24 cellular contexts compared by ENCODE assay signal in genomic region chr12:27505124-27505523, GRCh38. TPM values are rescaled to one million over a fixed set of nuclear protein-coding genes. Genes with fewer than 3 reads are reported as not detected.
A peak's percentile ranks its signal among the peaks of the same experiment; 100 is the strongest.
DNase-seq lines count a peak whose midpoint lies in the region; ATAC-seq, FAIRE-seq and TF ChIP-seq lines count a peak whose summit lies in the region.
"Had no signal": no experiment of that assay in that cellular context is flagged by ENCODE, and none has a peak within 500 bp of the region (broad histone marks: within the 10 kb centered on the region; RNA-seq: fewer than 3 reads in every experiment).

No MANE protein-coding gene starts in this region.

- in situ Hi-C loops in GM13977 (cut with MboI; ENCODE audit: low pct_unique_long_range_greater_than_20kb, low sequenced_read_pairs, unreplicated experiment) = no loop called here

- H3K79me2 ChIP-seq in GM23338 (replicated peaks; ENCODE audit: insufficient read depth) = no peaks in the 10 kb centered on the region
- H3K79me2 ChIP-seq in astrocyte (ENCODE audit: insufficient read depth, low read length) = no peaks in the 10 kb centered on the region

- H3K9me2 ChIP-seq in GM23338 (ENCODE audit: insufficient read depth) = 0 out of 2 replicates have a peak, but pooled peaks cover 6% of the 10 kb centered on the region

- FAIRE-seq in A549 (lab: Jason Lieb, UNC) (peak; percentile 32), astrocyte (lab: Jason Lieb, UNC) (peak; percentile 93)
- FAIRE-seq: endothelial cell of umbilical vein had no signal

- H3K27me3 ChIP-seq in GM23338 (ENCODE audit: insufficient read depth) (no peaks in the 10 kb centered on the region), astrocyte (ENCODE audit: insufficient read depth, low read length) (no peaks in the 10 kb centered on the region)
- H3K27me3 ChIP-seq: neutrophil, suprapubic skin had no signal

- H3K27ac Mint-ChIP-seq in GM23338 = no peak overlapping the region
- H3K27ac Mint-ChIP-seq in astrocyte (ENCODE audit: unreplicated experiment) = no peak overlapping the region
- H3K27ac Mint-ChIP-seq: activated CD4-positive, alpha-beta T cell treated with anti-CD3 and anti-CD28 coated beads for 36 hours; activated CD8-positive, alpha-beta memory T cell treated with anti-CD3 and anti-CD28 coated beads, Interleukin-2, amount 10 ng/mL, durations not matched to agents 7 days and 5 days; activated T-helper 2 cell treated with anti-CD3 and anti-CD28 coated beads, Interferon-gamma antibody, Interleukin-2, Interleukin-4, amounts not matched to agents 10 μg/mL and 5 μg/mL and 100 μg/mL, durations not matched to agents 14 hours and 24 hours and 36 hours; CD4-positive, alpha-beta T cell; dendritic cell treated with granulocyte-macrophage colony-stimulating factor and Interleukin-4, amounts not matched to agents 40 ng/mL and 50 ng/mL, for 4 days had no signal

- H4K20me1 ChIP-seq in GM23338 (replicated peaks; ENCODE audit: insufficient read depth) = no peaks in the 10 kb centered on the region
- no peaks in the 10 kb centered on the region for H4K20me1 ChIP-seq in astrocyte (ENCODE audit: insufficient read depth, low read length)

- ATAC-seq in A549 (no peak), GM23338 (no peak), GM21576 (IDR thresholded peaks at IDR 0.05; ENCODE audit: unreplicated experiment) (no peak)
- ATAC-seq: activated CD4-positive, alpha-beta T cell treated with anti-CD3 and anti-CD28 coated beads for 36 hours; activated CD8-positive, alpha-beta memory T cell treated with anti-CD3 and anti-CD28 coated beads, Interleukin-2, amount 10 ng/mL, durations not matched to agents 7 days and 5 days had no signal

- no peak overlapping the region for H3K4me3 ChIP-seq in A549
- H3K4me3 ChIP-seq in GM23338 = no peak overlapping the region
- H3K4me3 ChIP-seq in astrocyte (ENCODE audit: insufficient read depth, low read depth, low read length) = no peak overlapping the region
- no peak overlapping the region for H3K4me3 ChIP-seq in fibroblast of the aortic adventitia (ENCODE audit: low read depth, low read length)
- H3K4me3 ChIP-seq: suprapubic skin had no signal

- H3K4me1 Mint-ChIP-seq in GM23338 (peaks cover 4% of the 10 kb centered on the region; the same call in 1 of the 3 replicates), astrocyte (ENCODE audit: low read depth, unreplicated experiment) (no peaks in the 10 kb centered on the region)

- H3K4me1 ChIP-seq in A549 = no peaks in the 10 kb centered on the region
- H3K4me1 ChIP-seq in GM23338 (ENCODE audit: insufficient read depth) = no peaks in the 10 kb centered on the region
- H3K4me1 ChIP-seq in astrocyte (ENCODE audit: insufficient read depth, low read length) = no peaks in the 10 kb centered on the region
- H3K4me1 ChIP-seq: suprapubic skin had no signal

- TF ChIP-seq EP300 in A549 (IDR thresholded peaks at IDR 0.05) = no peak

- CTCF ChIA-PET in A549 (lab: Yijun Ruan, JAX) = interaction anchor here (0.8 to 1.4 kb wide), 3 partner anchors 8 to 80 kb away, joined by 3 to 4 read pairs (median 3); no protein-coding TSS in a partner anchor

- H2AFZ ChIP-seq in GM23338 (0 out of 2 replicates have a peak overlapping the region, but pooled peaks have one; percentile 30), astrocyte (ENCODE audit: low read depth, low read length) (no peak overlapping the region)

- H3K27ac ChIP-seq in A549 (no peak overlapping the region), GM23338 (ENCODE audit: low read depth) (no peak overlapping the region), astrocyte (ENCODE audit: low read depth, low read length) (no peak overlapping the region)
- H3K27ac ChIP-seq: neutrophil, suprapubic skin had no signal

- H3K9ac ChIP-seq in astrocyte (ENCODE audit: low read length) = no peak overlapping the region

- POLR2A ChIA-PET in A549 (lab: Yijun Ruan, JAX) = interaction anchor here (1.4 kb wide), 1 partner anchor 19 kb away, joined by 5 read pairs; the partner anchor contains the start of gene PPFIBP1

- no peaks in the 10 kb centered on the region for H3K36me3 Mint-ChIP-seq in GM23338 (ENCODE audit: low read depth)
- H3K36me3 Mint-ChIP-seq in astrocyte (ENCODE audit: low read depth, unreplicated experiment) = no peaks in the 10 kb centered on the region

- H3K36me3 ChIP-seq in GM23338 (ENCODE audit: insufficient read depth) = no peaks in the 10 kb centered on the region
- no peaks in the 10 kb centered on the region for H3K36me3 ChIP-seq in astrocyte (ENCODE audit: insufficient read depth, low read length)
- H3K36me3 ChIP-seq: neutrophil, suprapubic skin had no signal

- no peak for TF ChIP-seq RAD21 in A549 (conservative IDR thresholded peaks at IDR 0.05 in 1 of 2, IDR thresholded peaks at IDR 0.05 in 1 of 2)

- H3K4me3 Mint-ChIP-seq in GM23338 = no peak overlapping the region
- no peak overlapping the region for H3K4me3 Mint-ChIP-seq in astrocyte (ENCODE audit: unreplicated experiment)
- H3K4me3 Mint-ChIP-seq: activated CD4-positive, alpha-beta T cell treated with anti-CD3 and anti-CD28 coated beads for 36 hours; activated CD8-positive, alpha-beta memory T cell treated with anti-CD3 and anti-CD28 coated beads, Interleukin-2, amount 10 ng/mL, durations not matched to agents 7 days and 5 days; CD4-positive, alpha-beta T cell; dendritic cell treated with granulocyte-macrophage colony-stimulating factor and Interleukin-4, amounts not matched to agents 40 ng/mL and 50 ng/mL, for 4 days had no signal

- no peaks in the 10 kb centered on the region for H3F3A ChIP-seq in GM23338 (replicated peaks; ENCODE audit: low read depth)

- DNase-seq in A549 (ENCODE audit: low read depth in 1 of 2, low spot score in 1 of 2) (no peak), GM23338 (ENCODE audit: low spot score) (no peak), astrocyte (ENCODE audit: low read depth) (peak; percentile 79), fibroblast of the aortic adventitia (ENCODE audit: low read depth) (peak; percentile 83), medulla oblongata (ENCODE audit: extremely low spot score) (no peak), GM13977 (ENCODE audit: low spot score) (no peak)
- DNase-seq in central memory CD4-positive, alpha-beta T cell = no peak
- DNase-seq: activated CD4-positive, alpha-beta T cell treated with anti-CD3 and anti-CD28 coated beads for 36 hours; activated CD8-positive, alpha-beta memory T cell treated with anti-CD3 and anti-CD28 coated beads, Interleukin-2, amount 10 ng/mL, durations not matched to agents 7 days and 5 days; CD4-positive, alpha-beta T cell; DND-41; left ventricle myocardium superior; NCI-H1417; NCI-H526 treated with DMSO at 0.1 percent for 48 hours; retina; stimulated activated CD4-positive, alpha-beta T cell treated with anti-CD3 and anti-CD28 coated beads, Interleukin-15, amount 100 ng/mL, for 24 hours; SW 1271 had no signal

- no peak overlapping the region for H3K4me2 ChIP-seq in A549
- no peak overlapping the region for H3K4me2 ChIP-seq in GM23338
- H3K4me2 ChIP-seq in astrocyte (ENCODE audit: low read length) = peak overlapping the region; percentile 3

- TF ChIP-seq POLR2A in A549 (IDR thresholded peaks at IDR 0.05; ENCODE audit: low read length) = no peak

- 34% methylated on average over 2 of the region's 2 CpGs for WGBS in A549 (ENCODE audit: missing lambda C conversion rate)

- H3K27me3 Mint-ChIP-seq in GM23338 (ENCODE audit: insufficient read depth, low read depth, poor library complexity) (peaks cover 5% of the 10 kb centered on the region), astrocyte (ENCODE audit: low read depth, unreplicated experiment) (no peaks in the 10 kb centered on the region)
- H3K27me3 Mint-ChIP-seq: dendritic cell treated with granulocyte-macrophage colony-stimulating factor and Interleukin-4, amounts not matched to agents 40 ng/mL and 50 ng/mL, for 4 days had no signal

- TF ChIP-seq CTCF in A549 (IDR thresholded peaks at IDR 0.05) (no peak), GM23338 (conservative IDR thresholded peaks at IDR 0.05; ENCODE audit: low read depth in 2 of 2) (no peak), astrocyte (IDR thresholded peaks at IDR 0.05; ENCODE audit: insufficient read depth, low read depth, low read length) (no peak), fibroblast of the aortic adventitia (IDR thresholded peaks at IDR 0.05; ENCODE audit: insufficient read depth, low read length) (no peak), GM13977 (IDR thresholded peaks at IDR 0.05; ENCODE audit: extremely low read depth, insufficient read depth, missing control alignments) (no peak)

- H3K9me3 ChIP-seq in A549 = no peaks in the 10 kb centered on the region
- no peaks in the 10 kb centered on the region for H3K9me3 ChIP-seq in astrocyte (ENCODE audit: insufficient read depth, low read depth, low read length)
- H3K9me3 ChIP-seq: neutrophil, suprapubic skin had no signal

- H3K9me3 Mint-ChIP-seq in GM23338 = no peaks in the 10 kb centered on the region
- no peaks in the 10 kb centered on the region for H3K9me3 Mint-ChIP-seq in astrocyte (ENCODE audit: unreplicated experiment)
- H3K9me3 Mint-ChIP-seq: CD4-positive, alpha-beta T cell had no signal

TF ChIP-seq in A549, 52 proteins besides CTCF, POLR2A, EP300 and RAD21 (continues in another document):
- TF ChIP-seq JUN (IDR thresholded peaks at IDR 0.05) (no peak), NFE2L2 (conservative IDR thresholded peaks at IDR 0.05; ENCODE audit: low read length) (no peak), CEBPB (IDR thresholded peaks at IDR 0.05) (no peak)

RNA-seq across cellular contexts. Expression of gene PPFIBP1, which starts 18.9 kb away (rescaled TPM):
- polyA plus RNA-seq in A549 (2011; rRNA removed) = 85.3 and 89.0 TPM in 2 replicates
- 13.6 and 14.2 TPM in 2 replicates for polyA plus RNA-seq in A549 (2012; cell fraction: cytosol; rRNA removed)
- polyA plus RNA-seq in A549 (2012; cell fraction: nucleus; rRNA removed) = 13.3 and 25.1 TPM in 2 replicates
- polyA plus RNA-seq in A549 (2017; fragmentation: RNase III; extraction: RNeasy Plus Mini Kit Qiagen cat#74134 plus additional on column Dnase treatment) = 24.8 to 31.4 TPM (median 29.8 TPM) in 3 replicates
- polyA minus RNA-seq in A549 (2011; rRNA and poly(A)+ RNA removed) = 87.7 and 105 TPM in 2 replicates
- total RNA-seq in GM23338 (2014; rRNA removed; shearing (Covaris generic)) = 27.0 and 33.2 TPM in 2 replicates
- polyA plus RNA-seq in GM23338 (2016; fragmentation: Nextera tagmentation; extraction: Ambion mirVana) = 38.9 and 41.9 TPM in 2 replicates
- 140 and 147 TPM in 2 replicates for total RNA-seq in astrocyte
- 131 and 211 TPM in 2 replicates for total RNA-seq in fibroblast of the aortic adventitia (ENCODE audit: low replicate concordance)

RNA-seq across cellular contexts. Expression of gene SMCO2, which starts 58.6 kb away (rescaled TPM):
- polyA plus RNA-seq in A549 (2011; rRNA removed) (0.22 and 0.28 TPM in 2 replicates), A549 (2017; fragmentation: RNase III; extraction: RNeasy Plus Mini Kit Qiagen cat#74134 plus additional on column Dnase treatment) (0.08 to 0.14 TPM (median 0.11 TPM) in 3 replicates), GM23338 (2016; fragmentation: Nextera tagmentation; extraction: Ambion mirVana) (0.24 and 0.86 TPM in 2 replicates)
- 0.12 and 0.13 TPM in 2 replicates for polyA plus RNA-seq in A549 (2012; cell fraction: cytosol; rRNA removed)
- polyA plus RNA-seq in A549 (2012; cell fraction: nucleus; rRNA removed) = 0.12 and 0.39 TPM in 2 replicates
- polyA minus RNA-seq in A549 (2011; rRNA and poly(A)+ RNA removed) = not detected in 2 replicates
- not detected in 2 replicates for total RNA-seq in GM23338 (2014; rRNA removed; shearing (Covaris generic))
- total RNA-seq in astrocyte (0.32 and 0.46 TPM in 2 replicates), fibroblast of the aortic adventitia (ENCODE audit: low replicate concordance) (not detected in 2 replicates)
- total RNA-seq: CD4-positive, alpha-beta T cell; left ventricle myocardium superior; mucosa of gallbladder had no signal

Comparison
In these comparisons a context has a peak if more than half of its experiments do, and no peak if none do; other contexts are left out.
1. DNase-seq: peak in astrocyte (single experiment) and fibroblast of the aortic adventitia (single experiment); none in A549 (0 of 2), GM23338 (single experiment), medulla oblongata (single experiment), central memory CD4-positive, alpha-beta T cell (single experiment) and GM13977 (single experiment).